Comparison of ENCODE assay signal across 13 cellular contexts in genomic region chr14:67817750-67818438, GRCh38. TPM values are rescaled to one million over a fixed set of nuclear protein-coding genes. Genes with fewer than 3 reads are reported as not detected.
DNase-seq lines count a peak whose midpoint lies in the region; ATAC-seq and TF ChIP-seq lines count a peak whose summit lies in the region.
"Had no signal": no experiment of that assay in that cellular context is flagged by ENCODE, and none has a peak within 500 bp of the region (broad histone marks: within the 10 kb centered on the region; RNA-seq: fewer than 3 reads in every experiment).

No MANE protein-coding gene starts in this region.

- no peaks in the 10 kb centered on the region for H3K27me3 Mint-ChIP-seq in activated T-cell treated with anti-CD3 and anti-CD28 coated beads, Interleukin-2, amount 50 U/mL, for 72 hours (ENCODE audit: low read depth)
- no peaks in the 10 kb centered on the region for H3K27me3 Mint-ChIP-seq in activated naive CD8-positive, alpha-beta T cell treated with anti-CD3 and anti-CD28 coated beads for 36 hours
- H3K27me3 Mint-ChIP-seq in neural progenitor cell (ENCODE audit: insufficient read depth, low read depth): no peaks in the 10 kb centered on the region

- no peak overlapping the region for H2AFZ ChIP-seq in neural progenitor cell (replicated peaks)

- no peaks in the 10 kb centered on the region for H3K27me3 ChIP-seq in neural progenitor cell
- H3K27me3 ChIP-seq in uterus: no peaks in the 10 kb centered on the region

- TF ChIP-seq CTCF in NB4 (IDR thresholded peaks at IDR 0.05; ENCODE audit: low read depth, low read length) (no peak), neural progenitor cell (IDR thresholded peaks at IDR 0.05) (no peak), uterus (IDR thresholded peaks at IDR 0.05) (no peak)

- no peaks in the 10 kb centered on the region for H3K9me3 Mint-ChIP-seq in activated T-cell treated with anti-CD3 and anti-CD28 coated beads, Interleukin-2, amount 50 U/mL, for 72 hours
- H3K9me3 Mint-ChIP-seq in activated naive CD8-positive, alpha-beta T cell treated with anti-CD3 and anti-CD28 coated beads for 36 hours: no peaks in the 10 kb centered on the region
- H3K9me3 Mint-ChIP-seq in neural progenitor cell: peaks cover 3% of the 10 kb centered on the region

- DNase-seq in activated T-cell treated with anti-CD3 and anti-CD28 coated beads, Interleukin-2, amount 50 U/mL, for 72 hours: no peak
- no peak for DNase-seq in activated T-cell treated with anti-CD3 and anti-CD28 coated beads for 4 hours
- peak; percentile 11 for DNase-seq in NB4 (ENCODE audit: low read depth)
- DNase-seq in activated naive CD8-positive, alpha-beta T cell treated with anti-CD3 and anti-CD28 coated beads for 36 hours: no peak
- DNase-seq in neural progenitor cell (ENCODE audit: low spot score): peak; percentile 5
- DNase-seq in uterus: no peak
- no peak for DNase-seq in NCI-H2227 treated with DMSO at 0.1 percent for 48 hours (lab: John Stamatoyannopoulos, UW)
- DNase-seq: activated naive CD4-positive, alpha-beta T cell; AML-193; KBM-7; NCI-H2081 treated with DMSO at 0.1 percent for 48 hours; stimulated activated CD4-positive, alpha-beta T cell treated with anti-CD3 and anti-CD28 coated beads, Interleukin-4, amount 100 ng/mL, for 4 hours had no signal

- ATAC-seq in activated T-cell treated with anti-CD3 and anti-CD28 coated beads, Interleukin-2, amount 50 U/mL, for 72 hours (replicated peaks in 1 of 2): no peak
- no peak for ATAC-seq in GM19035 (IDR thresholded peaks at IDR 0.05; ENCODE audit: unreplicated experiment)

- H3K79me2 ChIP-seq in neural progenitor cell (ENCODE audit: low read depth): peaks cover 45% of the 10 kb centered on the region

- H3K36me3 ChIP-seq in neural progenitor cell (no peaks in the 10 kb centered on the region), uterus (no peaks in the 10 kb centered on the region)

- H3F3A ChIP-seq in neural progenitor cell (ENCODE audit: low read depth): peaks cover 6% of the 10 kb centered on the region

- no peak overlapping the region for H3K9ac ChIP-seq in neural progenitor cell

- peaks cover 25% of the 10 kb centered on the region for H3K4me1 ChIP-seq in neural progenitor cell
- H3K4me1 ChIP-seq in uterus: peaks cover 0 to 6% of the 10 kb centered on the region in 2 donors

- TF ChIP-seq POLR2A in NB4 (IDR thresholded peaks at IDR 0.05; ENCODE audit: extremely low read depth, insufficient read length) (no peak), uterus (IDR thresholded peaks at IDR 0.05) (no peak)

- intact Hi-C loops in uterus (cut with DNase I; ENCODE audit: low total_unique reads): no loop called here

- H3K4me3 ChIP-seq in NB4 (ENCODE audit: low read depth, low read length): no peak overlapping the region
- no peak overlapping the region for H3K4me3 ChIP-seq in neural progenitor cell
- no peak overlapping the region for H3K4me3 ChIP-seq in uterus

- H3K4me2 ChIP-seq in neural progenitor cell: no peak overlapping the region

- H3K4me3 Mint-ChIP-seq in activated T-cell treated with anti-CD3 and anti-CD28 coated beads, Interleukin-2, amount 50 U/mL, for 72 hours: peak overlapping the region; percentile 93 to 98
- H3K4me3 Mint-ChIP-seq in activated naive CD8-positive, alpha-beta T cell treated with anti-CD3 and anti-CD28 coated beads for 36 hours: peak overlapping the region; percentile 42
- H3K4me3 Mint-ChIP-seq in neural progenitor cell: peak overlapping the region; percentile 66

- peaks cover 47% of the 10 kb centered on the region for H3K4me1 Mint-ChIP-seq in activated T-cell treated with anti-CD3 and anti-CD28 coated beads, Interleukin-2, amount 50 U/mL, for 72 hours (ENCODE audit: low read depth)
- H3K4me1 Mint-ChIP-seq in activated naive CD8-positive, alpha-beta T cell treated with anti-CD3 and anti-CD28 coated beads for 36 hours: peaks cover 37% of the 10 kb centered on the region
- H3K4me1 Mint-ChIP-seq in neural progenitor cell: peaks cover 32% of the 10 kb centered on the region

- H3K27ac ChIP-seq in neural progenitor cell: no peak overlapping the region
- H3K27ac ChIP-seq in uterus: no peak overlapping the region

- H4K20me1 ChIP-seq in neural progenitor cell (ENCODE audit: low read depth): no peaks in the 10 kb centered on the region

- no peak overlapping the region for H3K27ac Mint-ChIP-seq in activated T-cell treated with anti-CD3 and anti-CD28 coated beads, Interleukin-2, amount 50 U/mL, for 72 hours
- H3K27ac Mint-ChIP-seq in activated naive CD8-positive, alpha-beta T cell treated with anti-CD3 and anti-CD28 coated beads for 36 hours: no peak overlapping the region
- no peak overlapping the region for H3K27ac Mint-ChIP-seq in neural progenitor cell

- no peaks in the 10 kb centered on the region for H3K9me3 ChIP-seq in neural progenitor cell (ENCODE audit: low read depth)
- H3K9me3 ChIP-seq in uterus: no peaks in the 10 kb centered on the region

- peaks cover 0 to 2% of the 10 kb centered on the region in 2 donors for H3K36me3 Mint-ChIP-seq in activated T-cell treated with anti-CD3 and anti-CD28 coated beads, Interleukin-2, amount 50 U/mL, for 72 hours (ENCODE audit: insufficient read depth in 2 of 2)
- peaks cover 11% of the 10 kb centered on the region for H3K36me3 Mint-ChIP-seq in activated naive CD8-positive, alpha-beta T cell treated with anti-CD3 and anti-CD28 coated beads for 36 hours
- H3K36me3 Mint-ChIP-seq in neural progenitor cell: no peaks in the 10 kb centered on the region

RNA-seq across cellular contexts. Expression of gene ZFYVE26, which starts 1.5 kb away (rescaled TPM):
- total RNA-seq in activated T-cell treated with anti-CD3 and anti-CD28 coated beads, Interleukin-2, amount 50 U/mL, for 72 hours: 10 to 100 TPM; 13.7 to 15.4 TPM
- total RNA-seq in activated naive CD8-positive, alpha-beta T cell treated with anti-CD3 and anti-CD28 coated beads for 36 hours: 10 to 100 TPM; 18.2 to 20.0 TPM
- 18.3 and 22.3 TPM in 2 replicates for total RNA-seq in neural progenitor cell (ENCODE audit: low replicate concordance)
- total RNA-seq in uterus: 10 to 100 TPM; 14.3 to 45.9 (median 28.2) TPM

RNA-seq across cellular contexts. Expression of gene RAD51B, which starts 1.7 kb away (rescaled TPM):
- total RNA-seq in activated T-cell treated with anti-CD3 and anti-CD28 coated beads, Interleukin-2, amount 50 U/mL, for 72 hours: 10 to 100 TPM; 42.6 to 50.0 TPM
- total RNA-seq in activated naive CD8-positive, alpha-beta T cell treated with anti-CD3 and anti-CD28 coated beads for 36 hours: 10 to 100 TPM; 27.4 to 31.6 TPM
- total RNA-seq in neural progenitor cell (ENCODE audit: low replicate concordance) (33.6 and 50.5 TPM in 2 replicates), uterus (10 to 100 TPM; 29.5 to 100.0 (median 70.3) TPM)

Comparison
In these comparisons a context has a peak if more than half of its experiments do, and no peak if none do; other contexts are left out.
1. DNase-seq: peak in NB4 (single experiment) and neural progenitor cell (single experiment); none in activated T-cell treated with anti-CD3 and anti-CD28 coated beads, Interleukin-2, amount 50 U/mL, for 72 hours (0 of 2), activated T-cell treated with anti-CD3 and anti-CD28 coated beads for 4 hours (single experiment), activated naive CD8-positive, alpha-beta T cell treated with anti-CD3 and anti-CD28 coated beads for 36 hours (single experiment), uterus (0 of 2) and NCI-H2227 treated with DMSO at 0.1 percent for 48 hours (single experiment).
2. H3K4me3 Mint-ChIP-seq: peak in every context shown above with its lines; median percentile 96 in activated T-cell treated with anti-CD3 and anti-CD28 coated beads, Interleukin-2, amount 50 U/mL, for 72 hours; 66 in neural progenitor cell; 42 in activated naive CD8-positive, alpha-beta T cell treated with anti-CD3 and anti-CD28 coated beads for 36 hours.